Comparison of ENCODE assay signal across 27 cellular contexts in genomic region chr3:3342141-3342540, GRCh38.
"Had no signal": no experiment of that assay in that cellular context is flagged by ENCODE, and none has a peak within 500 bp of the region (broad histone marks: within the 10 kb centered on the region; RNA-seq: fewer than 3 reads in every experiment).

No MANE protein-coding gene starts in this region.

- FAIRE-seq: urothelium cell line had no signal

- DNase-seq: stimulated activated CD4-positive, alpha-beta T cell treated with anti-CD3 and anti-CD28 coated beads, Interleukin-2, amount 100 ng/mL, for 48 hours; stimulated activated CD4-positive, alpha-beta T cell treated with anti-CD3 and anti-CD28 coated beads, Interleukin-4, amount 100 ng/mL, for 1 hour; stimulated activated CD4-positive, alpha-beta T cell treated with anti-CD3 and anti-CD28 coated beads, Interleukin-4, amount 100 ng/mL, for 24 hours; stimulated activated CD4-positive, alpha-beta T cell treated with anti-CD3 and anti-CD28 coated beads, Interleukin-4, amount 100 ng/mL, for 4 hours; stimulated activated CD8-positive, alpha-beta memory T cell treated with anti-CD3 and anti-CD28 coated beads, Interleukin-4, amount 100 ng/mL, for 48 hours; stimulated activated naive B cell treated with anti-CD40 and anti-IgM and Interleukin-4, amounts not matched to agents 10 μg/mL and 1 μg/mL and 100 μg/mL, for 72 hours; stimulated activated naive CD4-positive, alpha-beta T cell; stimulated activated naive CD4-positive, alpha-beta T cell treated with Interleukin-2 at 50 U/mL for 16 hours; stimulated activated naive CD8-positive, alpha-beta T cell treated with anti-CD3 and anti-CD28 coated beads, Interleukin-15, amount 100 ng/mL, for 72 hours; stimulated activated naive CD8-positive, alpha-beta T cell treated with anti-CD3 and anti-CD28 coated beads, Interleukin-15, Interleukin-2, amounts not matched to agents 100 U/mL and 50 U/mL, for 24 hours; stomach; substantia nigra; testis; thyroid gland; tibial artery; transverse colon; trophoblast cell; upper lobe of left lung; upper lobe of right lung; uterus had no signal

- H3K27ac ChIP-seq: stomach, suprapubic skin, testis, thoracic aorta, thyroid gland, tibial artery, tibial nerve, transverse colon, upper lobe of left lung, upper lobe of right lung, uterus, vagina had no signal

- H3K9me3 ChIP-seq: stomach, suprapubic skin, testis, thoracic aorta, thyroid gland, tibial artery, tibial nerve, transverse colon, upper lobe of left lung, upper lobe of right lung, uterus, vagina had no signal

- H3K4me3 ChIP-seq: stomach, suprapubic skin, testis, thoracic aorta, thyroid gland, tibial artery, tibial nerve, transverse colon, upper lobe of left lung, upper lobe of right lung, uterus, vagina had no signal

- H3K27me3 ChIP-seq: stomach, suprapubic skin, testis, thyroid gland, tibial artery, tibial nerve, transverse colon, upper lobe of left lung, upper lobe of right lung, uterus, vagina had no signal

- ATAC-seq: stimulated activated effector memory CD8-positive, alpha-beta T cell treated with anti-CD3 and anti-CD28 coated beads, Interleukin-12 subunit alpha, Interleukin-12 subunit beta, amount 100 ng/mL, for 72 hours; stimulated activated memory B cell treated with anti-CD40 and anti-IgM and Interleukin-4, amounts not matched to agents 10 μg/mL and 1 μg/mL and 100 μg/mL, for 72 hours; stimulated activated naive B cell treated with anti-CD40 and anti-IgM and Interleukin-4, amounts not matched to agents 10 μg/mL and 1 μg/mL and 100 μg/mL, for 72 hours; stimulated activated naive CD8-positive, alpha-beta T cell treated with anti-CD3 and anti-CD28 coated beads, Interleukin-15, amount 100 ng/mL, for 72 hours; stimulated activated naive CD8-positive, alpha-beta T cell treated with anti-CD3 and anti-CD28 coated beads, Interleukin-15, Interleukin-2, amounts not matched to agents 100 U/mL and 50 U/mL, for 24 hours; upper lobe of right lung had no signal

- H3K36me3 ChIP-seq: stomach, suprapubic skin, thoracic aorta, thyroid gland, tibial artery, tibial nerve, transverse colon, upper lobe of left lung, upper lobe of right lung, uterus, vagina had no signal

- H3K4me1 ChIP-seq: stomach, suprapubic skin, testis, thyroid gland, tibial artery, tibial nerve, transverse colon, upper lobe of left lung, upper lobe of right lung, uterus, vagina had no signal
